2 cellular contexts compared by ENCODE assay signal in the genomic region with DNA sequence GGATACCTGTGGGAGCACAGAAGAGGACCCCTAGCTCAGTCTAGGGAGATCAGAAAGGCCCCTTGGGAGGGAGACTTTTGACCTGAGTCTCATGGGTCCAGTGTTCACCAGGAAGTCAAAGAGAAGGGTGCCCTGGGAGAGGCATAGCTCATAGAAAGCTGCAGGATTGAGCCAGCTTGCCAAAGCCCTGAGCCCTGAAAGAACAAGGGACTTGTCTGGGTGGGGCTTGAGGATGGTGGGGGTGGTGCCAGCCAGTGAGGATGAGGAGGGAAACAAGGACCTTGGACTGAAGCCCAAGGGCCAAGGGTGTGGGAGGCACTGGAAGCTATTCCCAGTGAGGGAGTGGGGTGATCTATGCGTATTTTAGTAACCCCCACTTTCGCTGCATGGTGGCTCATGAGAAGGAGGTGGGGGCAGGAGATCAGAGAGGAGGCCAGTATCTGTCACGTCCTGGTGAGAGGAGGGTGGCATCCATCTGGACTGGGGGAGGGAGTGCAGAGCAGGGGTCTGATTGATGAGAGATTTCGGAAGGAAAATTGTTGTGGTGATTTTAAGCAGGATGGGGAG.
TF ChIP-seq lines count a peak whose summit lies in the region.

No MANE protein-coding gene starts in this region.

TF ChIP-seq in GM23338, 12 proteins besides CTCF, POLR2A, EP300 and RAD21:
- TF ChIP-seq CREB1 (CRISPR knock-in tag; IDR thresholded peaks at IDR 0.05; ENCODE audit: low read depth) (no peak), JUNB (IDR thresholded peaks at IDR 0.05; ENCODE audit: unreplicated experiment) (no peak), ETS1 (IDR thresholded peaks at IDR 0.05) (no peak), NANOG (IDR thresholded peaks at IDR 0.05; ENCODE audit: borderline replicate concordance) (no peak), STAT1 (IDR thresholded peaks at IDR 0.05; ENCODE audit: unreplicated experiment) (no peak), ZNF114 (CRISPR knock-in tag; IDR thresholded peaks at IDR 0.05) (no peak)
- TF ChIP-seq, protein P1, sequence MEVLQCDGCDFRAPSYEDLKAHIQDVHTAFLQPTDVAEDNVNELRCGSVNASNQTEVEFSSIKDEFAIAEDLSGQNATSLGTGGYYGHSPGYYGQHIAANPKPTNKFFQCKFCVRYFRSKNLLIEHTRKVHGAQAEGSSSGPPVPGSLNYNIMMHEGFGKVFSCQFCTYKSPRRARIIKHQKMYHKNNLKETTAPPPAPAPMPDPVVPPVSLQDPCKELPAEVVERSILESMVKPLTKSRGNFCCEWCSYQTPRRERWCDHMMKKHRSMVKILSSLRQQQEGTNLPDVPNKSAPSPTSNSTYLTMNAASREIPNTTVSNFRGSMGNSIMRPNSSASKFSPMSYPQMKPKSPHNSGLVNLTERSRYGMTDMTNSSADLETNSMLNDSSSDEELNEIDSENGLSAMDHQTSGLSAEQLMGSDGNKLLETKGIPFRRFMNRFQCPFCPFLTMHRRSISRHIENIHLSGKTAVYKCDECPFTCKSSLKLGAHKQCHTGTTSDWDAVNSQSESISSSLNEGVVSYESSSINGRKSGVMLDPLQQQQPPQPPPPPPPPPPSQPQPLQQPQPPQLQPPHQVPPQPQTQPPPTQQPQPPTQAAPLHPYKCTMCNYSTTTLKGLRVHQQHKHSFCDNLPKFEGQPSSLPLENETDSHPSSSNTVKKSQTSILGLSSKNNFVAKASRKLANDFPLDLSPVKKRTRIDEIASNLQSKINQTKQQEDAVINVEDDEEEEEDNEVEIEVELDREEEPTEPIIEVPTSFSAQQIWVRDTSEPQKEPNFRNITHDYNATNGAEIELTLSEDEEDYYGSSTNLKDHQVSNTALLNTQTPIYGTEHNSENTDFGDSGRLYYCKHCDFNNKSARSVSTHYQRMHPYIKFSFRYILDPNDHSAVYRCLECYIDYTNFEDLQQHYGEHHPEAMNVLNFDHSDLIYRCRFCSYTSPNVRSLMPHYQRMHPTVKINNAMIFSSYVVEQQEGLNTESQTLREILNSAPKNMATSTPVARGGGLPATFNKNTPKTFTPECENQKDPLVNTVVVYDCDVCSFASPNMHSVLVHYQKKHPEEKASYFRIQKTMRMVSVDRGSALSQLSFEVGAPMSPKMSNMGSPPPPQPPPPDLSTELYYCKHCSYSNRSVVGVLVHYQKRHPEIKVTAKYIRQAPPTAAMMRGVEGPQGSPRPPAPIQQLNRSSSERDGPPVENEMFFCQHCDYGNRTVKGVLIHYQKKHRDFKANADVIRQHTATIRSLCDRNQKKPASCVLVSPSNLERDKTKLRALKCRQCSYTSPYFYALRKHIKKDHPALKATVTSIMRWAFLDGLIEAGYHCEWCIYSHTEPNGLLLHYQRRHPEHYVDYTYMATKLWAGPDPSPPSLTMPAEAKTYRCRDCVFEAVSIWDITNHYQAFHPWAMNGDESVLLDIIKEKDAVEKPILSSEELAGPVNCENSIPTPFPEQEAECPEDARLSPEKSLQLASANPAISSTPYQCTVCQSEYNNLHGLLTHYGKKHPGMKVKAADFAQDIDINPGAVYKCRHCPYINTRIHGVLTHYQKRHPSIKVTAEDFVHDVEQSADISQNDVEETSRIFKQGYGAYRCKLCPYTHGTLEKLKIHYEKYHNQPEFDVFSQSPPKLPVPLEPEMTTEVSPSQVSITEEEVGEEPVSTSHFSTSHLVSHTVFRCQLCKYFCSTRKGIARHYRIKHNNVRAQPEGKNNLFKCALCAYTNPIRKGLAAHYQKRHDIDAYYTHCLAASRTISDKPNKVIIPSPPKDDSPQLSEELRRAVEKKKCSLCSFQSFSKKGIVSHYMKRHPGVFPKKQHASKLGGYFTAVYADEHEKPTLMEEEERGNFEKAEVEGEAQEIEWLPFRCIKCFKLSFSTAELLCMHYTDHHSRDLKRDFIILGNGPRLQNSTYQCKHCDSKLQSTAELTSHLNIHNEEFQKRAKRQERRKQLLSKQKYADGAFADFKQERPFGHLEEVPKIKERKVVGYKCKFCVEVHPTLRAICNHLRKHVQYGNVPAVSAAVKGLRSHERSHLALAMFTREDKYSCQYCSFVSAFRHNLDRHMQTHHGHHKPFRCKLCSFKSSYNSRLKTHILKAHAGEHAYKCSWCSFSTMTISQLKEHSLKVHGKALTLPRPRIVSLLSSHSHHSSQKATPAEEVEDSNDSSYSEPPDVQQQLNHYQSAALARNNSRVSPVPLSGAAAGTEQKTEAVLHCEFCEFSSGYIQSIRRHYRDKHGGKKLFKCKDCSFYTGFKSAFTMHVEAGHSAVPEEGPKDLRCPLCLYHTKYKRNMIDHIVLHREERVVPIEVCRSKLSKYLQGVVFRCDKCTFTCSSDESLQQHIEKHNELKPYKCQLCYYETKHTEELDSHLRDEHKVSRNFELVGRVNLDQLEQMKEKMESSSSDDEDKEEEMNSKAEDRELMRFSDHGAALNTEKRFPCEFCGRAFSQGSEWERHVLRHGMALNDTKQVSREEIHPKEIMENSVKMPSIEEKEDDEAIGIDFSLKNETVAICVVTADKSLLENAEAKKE (CRISPR knock-in tag; IDR thresholded peaks at IDR 0.05) = no peak
- TF ChIP-seq, protein P2, sequence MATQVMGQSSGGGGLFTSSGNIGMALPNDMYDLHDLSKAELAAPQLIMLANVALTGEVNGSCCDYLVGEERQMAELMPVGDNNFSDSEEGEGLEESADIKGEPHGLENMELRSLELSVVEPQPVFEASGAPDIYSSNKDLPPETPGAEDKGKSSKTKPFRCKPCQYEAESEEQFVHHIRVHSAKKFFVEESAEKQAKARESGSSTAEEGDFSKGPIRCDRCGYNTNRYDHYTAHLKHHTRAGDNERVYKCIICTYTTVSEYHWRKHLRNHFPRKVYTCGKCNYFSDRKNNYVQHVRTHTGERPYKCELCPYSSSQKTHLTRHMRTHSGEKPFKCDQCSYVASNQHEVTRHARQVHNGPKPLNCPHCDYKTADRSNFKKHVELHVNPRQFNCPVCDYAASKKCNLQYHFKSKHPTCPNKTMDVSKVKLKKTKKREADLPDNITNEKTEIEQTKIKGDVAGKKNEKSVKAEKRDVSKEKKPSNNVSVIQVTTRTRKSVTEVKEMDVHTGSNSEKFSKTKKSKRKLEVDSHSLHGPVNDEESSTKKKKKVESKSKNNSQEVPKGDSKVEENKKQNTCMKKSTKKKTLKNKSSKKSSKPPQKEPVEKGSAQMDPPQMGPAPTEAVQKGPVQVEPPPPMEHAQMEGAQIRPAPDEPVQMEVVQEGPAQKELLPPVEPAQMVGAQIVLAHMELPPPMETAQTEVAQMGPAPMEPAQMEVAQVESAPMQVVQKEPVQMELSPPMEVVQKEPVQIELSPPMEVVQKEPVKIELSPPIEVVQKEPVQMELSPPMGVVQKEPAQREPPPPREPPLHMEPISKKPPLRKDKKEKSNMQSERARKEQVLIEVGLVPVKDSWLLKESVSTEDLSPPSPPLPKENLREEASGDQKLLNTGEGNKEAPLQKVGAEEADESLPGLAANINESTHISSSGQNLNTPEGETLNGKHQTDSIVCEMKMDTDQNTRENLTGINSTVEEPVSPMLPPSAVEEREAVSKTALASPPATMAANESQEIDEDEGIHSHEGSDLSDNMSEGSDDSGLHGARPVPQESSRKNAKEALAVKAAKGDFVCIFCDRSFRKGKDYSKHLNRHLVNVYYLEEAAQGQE (IDR thresholded peaks at IDR 0.05; ENCODE audit: unreplicated experiment) = no peak
TF ChIP-seq in GM23338: peak in this region for 0.

TF ChIP-seq in H1, 55 proteins besides CTCF, POLR2A, EP300 and RAD21:
- TF ChIP-seq MAFK (IDR thresholded peaks at IDR 0.05; ENCODE audit: low read depth, low read length) = no peak
- TF ChIP-seq HDAC6 (IDR thresholded peaks at IDR 0.05; ENCODE audit: low read depth, low read length) = no peak
- TF ChIP-seq, protein P3, sequence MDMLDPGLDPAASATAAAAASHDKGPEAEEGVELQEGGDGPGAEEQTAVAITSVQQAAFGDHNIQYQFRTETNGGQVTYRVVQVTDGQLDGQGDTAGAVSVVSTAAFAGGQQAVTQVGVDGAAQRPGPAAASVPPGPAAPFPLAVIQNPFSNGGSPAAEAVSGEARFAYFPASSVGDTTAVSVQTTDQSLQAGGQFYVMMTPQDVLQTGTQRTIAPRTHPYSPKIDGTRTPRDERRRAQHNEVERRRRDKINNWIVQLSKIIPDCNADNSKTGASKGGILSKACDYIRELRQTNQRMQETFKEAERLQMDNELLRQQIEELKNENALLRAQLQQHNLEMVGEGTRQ (IDR thresholded peaks at IDR 0.05; ENCODE audit: low read length) = no peak
- TF ChIP-seq ATF3 (IDR thresholded peaks at IDR 0.05; ENCODE audit: insufficient read depth, low read depth, low read length) = no peak
- no peak for TF ChIP-seq TCF12 (IDR thresholded peaks at IDR 0.05; ENCODE audit: low read depth, low read length)
- TF ChIP-seq GTF2F1 (IDR thresholded peaks at IDR 0.05; ENCODE audit: borderline replicate concordance, low read depth, low read length) = no peak
TF ChIP-seq in H1: peak in this region for 0.
